26 cellular contexts compared by ENCODE assay signal in the genomic region with DNA sequence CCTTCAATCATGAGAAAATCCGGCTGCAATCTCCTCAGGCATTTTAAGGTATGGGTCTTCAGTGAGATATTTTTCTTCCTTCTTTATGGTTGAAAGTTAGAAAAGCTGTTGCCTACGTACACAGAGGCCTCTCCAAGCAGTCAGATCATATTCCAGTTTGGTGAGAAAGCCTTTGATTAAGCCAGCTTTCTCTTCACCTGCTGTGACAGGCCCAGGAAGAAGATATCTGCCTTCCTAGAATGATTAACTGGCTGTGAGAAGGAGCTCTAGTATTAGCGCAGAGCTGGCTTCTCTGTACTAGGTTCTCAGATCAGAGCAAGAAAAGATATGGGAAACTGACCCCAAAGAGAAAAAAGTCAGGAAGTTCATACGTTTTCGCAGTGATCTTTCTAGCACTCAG.
DNase-seq lines count a peak whose midpoint lies in the region; FAIRE-seq and TF ChIP-seq lines count a peak whose summit lies in the region.
"Had no signal": no experiment of that assay in that cellular context is flagged by ENCODE, and none has a peak within 500 bp of the region (broad histone marks: within the 10 kb centered on the region; RNA-seq: fewer than 3 reads in every experiment).

No MANE protein-coding gene starts in this region.

- no peak for FAIRE-seq in urothelium cell line (lab: Jason Lieb, UNC)
- FAIRE-seq: endothelial cell of umbilical vein, GM18507, K562 had no signal

- H3K4me3 ChIP-seq in parathyroid adenoma (ENCODE audit: low read depth, low read length): no peak overlapping the region
- H3K4me3 ChIP-seq: ascending aorta, GM23248, heart left ventricle, K562, left ventricle myocardium inferior, psoas muscle, SK-N-MC, upper lobe of left lung had no signal

- H3K27ac ChIP-seq in VCaP: 0 out of 2 replicates have a peak overlapping the region, but pooled peaks have one; percentile 16
- no peak overlapping the region for H3K27ac ChIP-seq in parathyroid adenoma
- H3K27ac ChIP-seq: ascending aorta, GM23248, heart left ventricle, left ventricle myocardium inferior, psoas muscle, SK-N-MC, upper lobe of left lung had no signal

- H3K4me1 ChIP-seq in parathyroid adenoma: no peaks in the 10 kb centered on the region
- H3K4me1 ChIP-seq: ascending aorta, left ventricle myocardium inferior, psoas muscle, upper lobe of left lung had no signal

- TF ChIP-seq CTCF in VCaP (conservative IDR thresholded peaks at IDR 0.05) (no peak), parathyroid adenoma (IDR thresholded peaks at IDR 0.05) (no peak)

- H3K27me3 ChIP-seq in parathyroid adenoma (ENCODE audit: control insufficient read depth, insufficient read depth, low read length): no peaks in the 10 kb centered on the region
- H3K27me3 ChIP-seq: ascending aorta, heart left ventricle, upper lobe of left lung had no signal

- no peaks in the 10 kb centered on the region for H3K79me2 ChIP-seq in parathyroid adenoma

- no peak overlapping the region for H3K9ac ChIP-seq in parathyroid adenoma
- H3K9ac ChIP-seq: GM23248 had no signal

- peak; percentile 32 for DNase-seq in NCI-H2107 treated with DMSO at 0.1 percent for 48 hours (lab: John Stamatoyannopoulos, UW; ENCODE audit: unreplicated experiment)
- no peak for DNase-seq in NCI-H2107 (lab: John Stamatoyannopoulos, UW)
- peak; percentile 31 for DNase-seq in kidney glomerular epithelial cell (lab: John Stamatoyannopoulos, UW)
- no peak for DNase-seq in urothelium cell line (ENCODE audit: low spot score)
- DNase-seq in DMS114 treated with DMSO at 0.1 percent for 48 hours (lab: John Stamatoyannopoulos, UW; ENCODE audit: unreplicated experiment): no peak
- no peak for DNase-seq in NCI-H146 treated with DMSO at 0.1 percent for 48 hours (lab: John Stamatoyannopoulos, UW; ENCODE audit: unreplicated experiment)
- DNase-seq: 8988T; CD4-positive, alpha-beta T cell; DMS79; GF-D8; GM23248; heart left ventricle; left ventricle myocardium inferior; MM.1S; NCI-H1417; NCI-H2081 treated with DMSO at 0.1 percent for 48 hours; NCI-H526 treated with DMSO at 0.1 percent for 48 hours; psoas muscle; upper lobe of left lung had no signal

- H3K4me2 ChIP-seq in parathyroid adenoma (ENCODE audit: low read length): no peak overlapping the region

- H3K9me3 ChIP-seq in parathyroid adenoma (ENCODE audit: control insufficient read depth, low read length): no peaks in the 10 kb centered on the region
- H3K9me3 ChIP-seq: ascending aorta, heart left ventricle, left ventricle myocardium inferior, psoas muscle, upper lobe of left lung had no signal

- no peaks in the 10 kb centered on the region for H3K36me3 ChIP-seq in parathyroid adenoma (ENCODE audit: control insufficient read depth, insufficient read depth, low read length)
- H3K36me3 ChIP-seq: ascending aorta, heart left ventricle, left ventricle myocardium inferior, upper lobe of left lung had no signal

- peak overlapping the region; percentile 54 for H2AFZ ChIP-seq in parathyroid adenoma
- H2AFZ ChIP-seq: GM23248 had no signal

Comparison
In these comparisons a context has a peak if more than half of its experiments do, and no peak if none do; other contexts are left out.
1. DNase-seq: peak in NCI-H2107 treated with DMSO at 0.1 percent for 48 hours (single experiment) and kidney glomerular epithelial cell (single experiment); none in NCI-H2107 (single experiment), urothelium cell line (single experiment), DMS114 treated with DMSO at 0.1 percent for 48 hours (single experiment) and NCI-H146 treated with DMSO at 0.1 percent for 48 hours (single experiment).